In the genomic region with DNA sequence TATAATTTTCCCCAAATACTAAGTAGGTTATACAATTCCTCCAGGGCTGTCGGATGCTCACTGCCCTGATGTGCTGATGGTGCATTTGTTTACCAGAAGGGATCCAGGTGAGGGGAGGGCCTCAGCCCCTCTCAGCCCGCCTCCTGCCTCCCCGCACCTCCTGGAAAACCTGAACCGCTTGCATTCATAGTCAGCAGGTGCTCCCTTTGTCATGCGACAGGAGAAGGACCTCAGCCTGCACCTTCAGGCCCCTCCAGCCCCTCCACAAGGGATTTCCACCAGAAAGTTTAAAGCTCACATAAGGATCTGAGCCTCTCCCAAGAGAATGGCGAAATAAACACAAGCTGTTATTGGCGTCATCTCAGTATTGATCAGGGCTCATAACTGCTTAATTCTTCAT, we compare ENCODE assay signal across 1 cellular context.
TF ChIP-seq lines count a peak whose summit lies in the region.

No MANE protein-coding gene starts in this region.

TF ChIP-seq in H1, 55 proteins besides CTCF, POLR2A, EP300 and RAD21:
- no peak for TF ChIP-seq JUN (IDR thresholded peaks at IDR 0.05; ENCODE audit: low read depth, low read length)
- peak; percentile 75; the same call in 1 of the 2 replicates for TF ChIP-seq TCF12 (IDR thresholded peaks at IDR 0.05; ENCODE audit: low read depth, low read length)
- TF ChIP-seq MAFK (IDR thresholded peaks at IDR 0.05; ENCODE audit: low read depth, low read length): 0 out of 2 replicates have a peak, but pooled peaks have one; percentile 47
- 0 out of 2 replicates have a peak, but pooled peaks have one; percentile 30 for TF ChIP-seq POU5F1 (IDR thresholded peaks at IDR 0.05; ENCODE audit: low read depth, low read length)
- TF ChIP-seq SUZ12 (IDR thresholded peaks at IDR 0.05; ENCODE audit: low read length): no peak
- TF ChIP-seq RNF2 (IDR thresholded peaks at IDR 0.05; ENCODE audit: borderline replicate concordance, low read depth, low read length, missing control alignments, poor library complexity, severe bottlenecking): no peak
- TF ChIP-seq HDAC6 (IDR thresholded peaks at IDR 0.05; ENCODE audit: low read depth, low read length): no peak
- peak; percentile 26; the same call in 1 of the 2 replicates for TF ChIP-seq MAX (IDR thresholded peaks at IDR 0.05)
- TF ChIP-seq HDAC2 (IDR thresholded peaks at IDR 0.05; ENCODE audit: borderline replicate concordance in 1 of 2, low read depth in 2 of 2, low read length in 2 of 2): no peak
- no peak for TF ChIP-seq SIRT6 (IDR thresholded peaks at IDR 0.05; ENCODE audit: low read length)
- TF ChIP-seq CHD1 (IDR thresholded peaks at IDR 0.05; ENCODE audit: low read depth, low read length): no peak
- no peak for TF ChIP-seq SRF (IDR thresholded peaks at IDR 0.05; ENCODE audit: low read depth, low read length)
- TF ChIP-seq YY1 (IDR thresholded peaks at IDR 0.05; ENCODE audit: low read depth, low read length): no peak
- no peak for TF ChIP-seq SIN3A (conservative IDR thresholded peaks at IDR 0.05 in 1 of 2, IDR thresholded peaks at IDR 0.05 in 1 of 2; ENCODE audit: low read depth in 1 of 2, low read length in 2 of 2)
- TF ChIP-seq ASH2L (IDR thresholded peaks at IDR 0.05; ENCODE audit: low read length): no peak
- TF ChIP-seq, protein P1, sequence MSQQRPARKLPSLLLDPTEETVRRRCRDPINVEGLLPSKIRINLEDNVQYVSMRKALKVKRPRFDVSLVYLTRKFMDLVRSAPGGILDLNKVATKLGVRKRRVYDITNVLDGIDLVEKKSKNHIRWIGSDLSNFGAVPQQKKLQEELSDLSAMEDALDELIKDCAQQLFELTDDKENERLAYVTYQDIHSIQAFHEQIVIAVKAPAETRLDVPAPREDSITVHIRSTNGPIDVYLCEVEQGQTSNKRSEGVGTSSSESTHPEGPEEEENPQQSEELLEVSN (IDR thresholded peaks at IDR 0.05): no peak
- no peak for TF ChIP-seq BACH1 (IDR thresholded peaks at IDR 0.05; ENCODE audit: low read length)
- no peak for TF ChIP-seq GABPA (IDR thresholded peaks at IDR 0.05; ENCODE audit: borderline replicate concordance, insufficient read depth, low read length)
